ENCODE assay signal across 16 cellular contexts in genomic region chr2:58594762-58595161, GRCh38.
"Had no signal": no experiment of that assay in that cellular context is flagged by ENCODE, and none has a peak within 500 bp of the region (broad histone marks: within the 10 kb centered on the region; RNA-seq: fewer than 3 reads in every experiment).

No MANE protein-coding gene starts in this region.

- H3K27ac ChIP-seq: adrenal gland, cardiac muscle cell, gastrocnemius medialis, heart left ventricle, neutrophil, parathyroid adenoma, sigmoid colon, spleen had no signal

- H3K9ac ChIP-seq: parathyroid adenoma had no signal

- H2AFZ ChIP-seq: parathyroid adenoma had no signal

- ATAC-seq: activated CD4-positive, alpha-beta T cell treated with anti-CD3 and anti-CD28 coated beads for 36 hours; activated naive CD4-positive, alpha-beta T cell treated with anti-CD3 and anti-CD28 coated beads, Interleukin-2, amount 50 U/mL, for 72 hours; gastrocnemius medialis; heart left ventricle; left cardiac atrium; natural killer cell; stimulated activated naive B cell treated with anti-CD40 and anti-IgM and Interleukin-4, amounts not matched to agents 10 μg/mL and 1 μg/mL and 100 μg/mL, for 72 hours had no signal

- H3K27me3 ChIP-seq: adrenal gland, cardiac muscle cell, gastrocnemius medialis, heart left ventricle, neutrophil, sigmoid colon, spleen had no signal

- DNase-seq: activated gamma-delta T cell treated with Interleukin-2 at 50 U/mL for 16 hours; activated T-cell treated with anti-CD3 and anti-CD28 coated beads for 4 hours; gastrocnemius medialis; heart left ventricle; immature natural killer cell; left cardiac atrium; natural killer cell; sigmoid colon; spleen; stimulated activated naive B cell treated with anti-CD40 and anti-IgM and Interleukin-4, amounts not matched to agents 10 μg/mL and 1 μg/mL and 100 μg/mL, for 72 hours had no signal

- H3K79me2 ChIP-seq: parathyroid adenoma had no signal

- H3K4me3 ChIP-seq: adrenal gland, cardiac muscle cell, gastrocnemius medialis, heart left ventricle, sigmoid colon, spleen had no signal

- H3K36me3 ChIP-seq: adrenal gland, cardiac muscle cell, gastrocnemius medialis, heart left ventricle, neutrophil, sigmoid colon, spleen had no signal

- H3K9me3 ChIP-seq: adrenal gland, gastrocnemius medialis, heart left ventricle, neutrophil, sigmoid colon, spleen had no signal

- H3K4me1 ChIP-seq: adrenal gland, gastrocnemius medialis, heart left ventricle, parathyroid adenoma, sigmoid colon, spleen had no signal
